Comparison of ENCODE assay signal across 2 cellular contexts in the genomic region with DNA sequence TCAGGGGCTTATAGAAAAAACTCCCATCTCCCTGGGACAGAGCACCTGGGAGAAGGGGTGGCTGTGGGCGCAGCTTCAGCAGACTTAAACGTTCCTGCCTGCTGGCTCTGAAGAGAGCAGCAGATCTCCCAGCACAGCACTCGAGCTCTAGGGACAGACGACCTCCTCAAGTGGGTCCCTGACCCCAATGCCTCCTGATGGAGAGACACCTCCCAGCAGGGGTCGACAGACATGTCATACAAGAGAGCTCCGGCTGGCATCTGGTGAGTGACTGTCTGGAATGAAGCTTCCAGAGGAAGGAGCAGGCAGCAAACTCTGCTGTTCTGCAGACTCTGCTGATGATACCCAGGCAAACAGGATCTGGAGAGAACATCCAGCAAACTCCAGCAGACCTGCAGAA. TPM values are rescaled to one million over a fixed set of nuclear protein-coding genes. Genes with fewer than 3 reads are reported as not detected.
"Had no signal": no experiment of that assay in that cellular context is flagged by ENCODE, and none has a peak within 500 bp of the region (broad histone marks: within the 10 kb centered on the region; RNA-seq: fewer than 3 reads in every experiment).

No MANE protein-coding gene starts in this region.

RNA-seq across cellular contexts. Expression of a gene that starts 22.0 kb away (rescaled TPM):
- total RNA-seq: Right ventricle myocardium inferior, SJSA1 had no signal
